ENCODE assay signal across 7 cellular contexts in genomic region chr1:8815582-8816285, GRCh38. TPM values are rescaled to one million over a fixed set of nuclear protein-coding genes. Genes with fewer than 3 reads are reported as not detected.
DNase-seq lines count a peak whose midpoint lies in the region; ATAC-seq and FAIRE-seq lines count a peak whose summit lies in the region.

No MANE protein-coding gene starts in this region.

- no peaks in the 10 kb centered on the region for H3K36me3 ChIP-seq in aorta (ENCODE audit: control insufficient read depth in 1 of 2, insufficient read depth in 2 of 2, low read length in 1 of 2)

- H3K27ac ChIP-seq in aorta (ENCODE audit: low read depth in 1 of 2, low read length in 2 of 2), result peak overlapping the region in 1 of 2 donors; percentile 10

- no peaks in the 10 kb centered on the region for H3K27me3 ChIP-seq in aorta (ENCODE audit: control insufficient read depth in 1 of 2, insufficient read depth in 2 of 2, low read length in 1 of 2)

- no peaks in the 10 kb centered on the region for H3K9me3 ChIP-seq in aorta (ENCODE audit: control insufficient read depth, low read length)

- H3K4me3 ChIP-seq in aorta (ENCODE audit: low read length in 2 of 2), result peak overlapping the region; percentile 34 to 51

- peak; percentile 78 for FAIRE-seq in GM19239 (lab: Jason Lieb, UNC)

- no peaks in the 10 kb centered on the region for H3K4me1 ChIP-seq in aorta (ENCODE audit: control insufficient read depth in 1 of 2, insufficient read depth in 2 of 2, low read length in 2 of 2)

- DNase-seq in GM19239 (ENCODE audit: insufficient read length, low spot score) (no peak), NCI-H526 treated with DMSO at 0.1 percent for 48 hours (lab: John Stamatoyannopoulos, UW) (peak; percentile 35), cerebellum (ENCODE audit: low spot score) (peak; percentile 22), midbrain (lab: John Stamatoyannopoulos, UW) (peak; percentile 82), aorta (no peak), NOMO-1 treated with dmso at 0.1 percent for 144 hours (lab: John Stamatoyannopoulos, UW; ENCODE audit: unreplicated experiment) (no peak)

- 3 to 4% methylated on average over 5 of the region's 5 CpGs for WGBS in aorta, 2 donors

- intact Hi-C loops in aorta (cut with DNase I), result no loop called here

- ATAC-seq in aorta (ENCODE audit: low FRiP score) (no peak), GM21825 (IDR thresholded peaks at IDR 0.05; ENCODE audit: unreplicated experiment) (no peak)

RNA-seq across cellular contexts. Expression of gene RERE, which starts 1.7 kb away (rescaled TPM):
- total RNA-seq in cerebellum, result 578 TPM
- total RNA-seq in aorta, result 100 to 1,000 TPM; 111 to 133 TPM
- 10 to 100 TPM; 26.8 to 54.4 TPM for polyA plus RNA-seq in aorta

Comparison
In these comparisons a context has a peak if more than half of its experiments do, and no peak if none do; other contexts are left out.
1. DNase-seq: peak in NCI-H526 treated with DMSO at 0.1 percent for 48 hours (single experiment), cerebellum (single experiment) and midbrain (single experiment); none in GM19239 (single experiment), aorta (0 of 2) and NOMO-1 treated with dmso at 0.1 percent for 144 hours (single experiment).